Comparison of ENCODE assay signal across 1 cellular context in the genomic region with DNA sequence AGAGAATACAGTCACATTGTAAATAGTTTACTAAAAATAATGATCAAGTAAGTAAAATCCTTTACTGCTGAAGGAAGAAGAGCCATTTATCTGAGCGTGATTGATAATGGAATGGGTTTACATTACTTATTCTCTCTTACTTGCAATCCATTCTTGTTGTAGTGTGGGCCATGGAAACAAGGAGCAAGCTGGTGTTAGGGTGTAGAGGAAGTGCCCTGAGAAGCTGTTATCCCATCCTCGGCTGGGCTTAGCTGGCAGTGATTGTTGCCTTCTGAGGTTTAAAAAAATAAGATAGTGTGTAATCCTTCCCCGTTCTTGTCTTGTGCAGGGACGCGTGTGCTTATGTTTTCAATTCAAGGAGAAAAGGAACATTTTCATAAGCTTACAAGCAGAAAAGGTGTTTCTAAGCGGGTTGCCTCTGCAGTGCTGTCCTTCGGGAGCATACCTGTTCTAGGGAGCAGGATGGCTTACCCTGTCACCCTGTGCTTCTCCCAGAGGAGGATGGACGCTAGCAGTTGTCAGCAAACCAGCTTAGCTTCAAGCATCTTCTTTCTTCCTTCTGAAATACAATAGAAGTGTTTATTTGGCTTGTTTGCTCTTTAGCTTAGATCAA.
TF ChIP-seq lines count a peak whose summit lies in the region.

No MANE protein-coding gene starts in this region.

TF ChIP-seq in IMR-90, 13 proteins besides CTCF, POLR2A, EP300 and RAD21 (continued from another document):
- TF ChIP-seq, protein P1, sequence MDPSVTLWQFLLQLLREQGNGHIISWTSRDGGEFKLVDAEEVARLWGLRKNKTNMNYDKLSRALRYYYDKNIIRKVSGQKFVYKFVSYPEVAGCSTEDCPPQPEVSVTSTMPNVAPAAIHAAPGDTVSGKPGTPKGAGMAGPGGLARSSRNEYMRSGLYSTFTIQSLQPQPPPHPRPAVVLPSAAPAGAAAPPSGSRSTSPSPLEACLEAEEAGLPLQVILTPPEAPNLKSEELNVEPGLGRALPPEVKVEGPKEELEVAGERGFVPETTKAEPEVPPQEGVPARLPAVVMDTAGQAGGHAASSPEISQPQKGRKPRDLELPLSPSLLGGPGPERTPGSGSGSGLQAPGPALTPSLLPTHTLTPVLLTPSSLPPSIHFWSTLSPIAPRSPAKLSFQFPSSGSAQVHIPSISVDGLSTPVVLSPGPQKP (IDR thresholded peaks at IDR 0.05; ENCODE audit: borderline replicate concordance, low read depth, low read length) = no peak
- TF ChIP-seq CEBPB (IDR thresholded peaks at IDR 0.05; ENCODE audit: low read depth, low read length) = no peak
